Comparison of ENCODE assay signal across 9 cellular contexts in genomic region chr13:29846475-29847256, GRCh38. TPM values are rescaled to one million over a fixed set of nuclear protein-coding genes. Genes with fewer than 3 reads are reported as not detected.
DNase-seq lines count a peak whose midpoint lies in the region; ATAC-seq and TF ChIP-seq lines count a peak whose summit lies in the region.
"Had no signal": no experiment of that assay in that cellular context is flagged by ENCODE, and none has a peak within 500 bp of the region (broad histone marks: within the 10 kb centered on the region; RNA-seq: fewer than 3 reads in every experiment).

No MANE protein-coding gene starts in this region.

- TF ChIP-seq POLR2A in body of pancreas (IDR thresholded peaks at IDR 0.05) (no peak), thyroid gland (IDR thresholded peaks at IDR 0.05) (no peak)

- H3K18ac ChIP-seq in neuronal stem cell (ENCODE audit: low read length): no peak overlapping the region

- no peaks in the 10 kb centered on the region for H3K79me1 ChIP-seq in neuronal stem cell (ENCODE audit: low read depth, low read length)

- no peaks in the 10 kb centered on the region for H3K36me3 ChIP-seq in body of pancreas (replicated peaks in 1 of 2; ENCODE audit: insufficient read depth in 1 of 2, low read depth in 2 of 2)
- H3K36me3 ChIP-seq in thyroid gland: no peaks in the 10 kb centered on the region
- no peaks in the 10 kb centered on the region for H3K36me3 ChIP-seq in neuronal stem cell (replicated peaks in 1 of 2; ENCODE audit: control insufficient read depth in 2 of 2, insufficient read depth in 2 of 2, low read length in 2 of 2)
- H3K36me3 ChIP-seq: WERI-Rb-1 had no signal

- no peak overlapping the region for H2BK120ac ChIP-seq in neuronal stem cell (ENCODE audit: low read depth, low read length)

- no peak overlapping the region for H2BK12ac ChIP-seq in neuronal stem cell (ENCODE audit: low read length)

- no peak for DNase-seq in activated T-cell treated with anti-CD3 and anti-CD28 coated beads, Interleukin-2, amount 50 U/mL, for 24 hours
- no peak for DNase-seq in activated T-cell treated with anti-CD3 and anti-CD28 coated beads, Interleukin-2, amount 50 U/mL, for 48 hours
- no peak for DNase-seq in body of pancreas
- DNase-seq in medulla oblongata (ENCODE audit: extremely low spot score): peak; percentile 44
- DNase-seq in thyroid gland: no peak
- no peak for DNase-seq in neuronal stem cell (ENCODE audit: low spot score)
- no peak for DNase-seq in NCI-H1436 treated with DMSO at 0.1 percent for 48 hours (lab: John Stamatoyannopoulos, UW)
- no peak for DNase-seq in LoVo (ENCODE audit: low spot score)
- DNase-seq: WERI-Rb-1 had no signal

- H3K9me3 Mint-ChIP-seq in activated T-cell treated with anti-CD3 and anti-CD28 coated beads, Interleukin-2, amount 50 U/mL, for 24 hours: no peaks in the 10 kb centered on the region

- no peak for TF ChIP-seq CTCF in body of pancreas (IDR thresholded peaks at IDR 0.05)
- TF ChIP-seq CTCF in thyroid gland (IDR thresholded peaks at IDR 0.05): no peak

- H3K4me1 Mint-ChIP-seq in activated T-cell treated with anti-CD3 and anti-CD28 coated beads, Interleukin-2, amount 50 U/mL, for 24 hours (ENCODE audit: low read depth): peaks cover 55% of the 10 kb centered on the region

- no peak overlapping the region for H2BK5ac ChIP-seq in neuronal stem cell (ENCODE audit: low read length)

- H3K4me2 ChIP-seq in neuronal stem cell (ENCODE audit: insufficient read depth, low read length, poor library complexity, severe bottlenecking): no peak overlapping the region

- H3K4me1 ChIP-seq in body of pancreas (peaks cover 41% of the 10 kb centered on the region), thyroid gland (peaks cover 1 to 11% of the 10 kb centered on the region in 2 donors), neuronal stem cell (ENCODE audit: control insufficient read depth in 2 of 2, insufficient read depth in 1 of 2, low read depth in 1 of 2, low read length in 2 of 2) (peaks cover 6 to 12% of the 10 kb centered on the region in 2 donors)

- H3K14ac ChIP-seq in neuronal stem cell (ENCODE audit: low read length): no peak overlapping the region

- H3K27ac ChIP-seq in body of pancreas: peak overlapping the region in 3 of 4 donors; percentile 55 to 99 (median 97)
- peak overlapping the region in 2 of 3 donors; percentile 74 to 82 for H3K27ac ChIP-seq in thyroid gland
- no peak overlapping the region for H3K27ac ChIP-seq in neuronal stem cell (replicated peaks; ENCODE audit: low read length)
- H3K27ac ChIP-seq: WERI-Rb-1 had no signal

- H2AK5ac ChIP-seq in neuronal stem cell (ENCODE audit: low read depth, low read length): no peak overlapping the region

- ATAC-seq in body of pancreas: no peak

- H3K27me3 ChIP-seq in body of pancreas: no peaks in the 10 kb centered on the region
- H3K27me3 ChIP-seq in thyroid gland: no peaks in the 10 kb centered on the region
- H3K27me3 ChIP-seq in neuronal stem cell (ENCODE audit: control insufficient read depth in 3 of 3, insufficient read depth in 3 of 3, low read depth in 1 of 3, low read length in 3 of 3): no peaks in the 10 kb centered on the region

- peaks cover 20% of the 10 kb centered on the region for H3K36me3 Mint-ChIP-seq in activated T-cell treated with anti-CD3 and anti-CD28 coated beads, Interleukin-2, amount 50 U/mL, for 24 hours (ENCODE audit: low read depth)

- no peak overlapping the region for H3K4ac ChIP-seq in neuronal stem cell (ENCODE audit: low read length)

- no peaks in the 10 kb centered on the region for H3K27me3 Mint-ChIP-seq in activated T-cell treated with anti-CD3 and anti-CD28 coated beads, Interleukin-2, amount 50 U/mL, for 24 hours

- intact Hi-C loops in body of pancreas (cut with DNase I): no loop called here
- intact Hi-C loops in thyroid gland (cut with DNase I): no loop called here

- no peak overlapping the region for H3K23ac ChIP-seq in neuronal stem cell (ENCODE audit: low read depth, low read length, poor library complexity)

- 14 to 20% methylated on average over 6 of the region's 6 CpGs for WGBS in body of pancreas, 2 donors
- WGBS in thyroid gland, 2 donors: 69 to 70% methylated on average over 6 of the region's 6 CpGs
- WGBS in neuronal stem cell (ENCODE audit: extremely low coverage in 2 of 2, insufficient read length in 2 of 2, insufficient replicate concordance in 1 of 2), 2 donors: no CpG with 5 or more reads among the region's 6 CpGs

- peak overlapping the region in 1 of 2 donors; percentile 19 for H3K4me3 ChIP-seq in body of pancreas
- peak overlapping the region in 2 of 3 donors; percentile 54 to 77 for H3K4me3 ChIP-seq in thyroid gland (replicated peaks in 1 of 3)
- H3K4me3 ChIP-seq in neuronal stem cell (ENCODE audit: low read length in 2 of 2): peak overlapping the region in 1 of 2 donors; percentile 46

- no peak overlapping the region for H4K91ac ChIP-seq in neuronal stem cell (ENCODE audit: low read depth, low read length, poor library complexity)

- H3K9me3 ChIP-seq in body of pancreas (no peaks in the 10 kb centered on the region), thyroid gland (no peaks in the 10 kb centered on the region), neuronal stem cell (replicated peaks in 1 of 2; ENCODE audit: control insufficient read depth in 2 of 2, insufficient read depth in 1 of 2, low read depth in 1 of 2, low read length in 2 of 2) (no peaks in the 10 kb centered on the region)

- H3K27ac Mint-ChIP-seq in activated T-cell treated with anti-CD3 and anti-CD28 coated beads, Interleukin-2, amount 50 U/mL, for 24 hours: no peak overlapping the region

- H2AFZ ChIP-seq in neuronal stem cell (ENCODE audit: low read length): no peak overlapping the region

- no peak overlapping the region for H2BK15ac ChIP-seq in neuronal stem cell (ENCODE audit: low read length)

- H4K8ac ChIP-seq in neuronal stem cell (ENCODE audit: low read depth, low read length): no peak overlapping the region

- no peak overlapping the region for H3K9ac ChIP-seq in neuronal stem cell (ENCODE audit: low read depth, low read length, poor library complexity)

- H3K4me3 Mint-ChIP-seq in activated T-cell treated with anti-CD3 and anti-CD28 coated beads, Interleukin-2, amount 50 U/mL, for 24 hours: peak overlapping the region; percentile 86

RNA-seq across cellular contexts. Expression of gene UBL3, which starts 3.8 kb away (rescaled TPM):
- total RNA-seq in body of pancreas: 10 to 100 TPM; 20.4 to 33.2 TPM
- 10 to 100 TPM; 59.0 to 79.0 (median 65.1) TPM for total RNA-seq in thyroid gland
- 13.9 TPM for polyA plus RNA-seq in neuronal stem cell (2013, experiment 1 of 2)
- 14.6 TPM for polyA plus RNA-seq in neuronal stem cell (2013, experiment 2 of 2)
